Comparison of ENCODE assay signal across 1 cellular context in genomic region chr21:15483138-15483780, GRCh38.
TF ChIP-seq lines count a peak whose summit lies in the region.

No MANE protein-coding gene starts in this region.

TF ChIP-seq in HepG2, 621 proteins besides CTCF, POLR2A, EP300 and RAD21 (continued from another document and continues in another):
- TF ChIP-seq RNF2 (conservative IDR thresholded peaks at IDR 0.05; ENCODE audit: low read depth) (no peak), ZNF124 (CRISPR knock-in tag; IDR thresholded peaks at IDR 0.05) (peak; percentile 24; the same call in 1 of the 2 replicates), HMGA1 (CRISPR knock-in tag; conservative IDR thresholded peaks at IDR 0.05) (no peak), AKAP8 (CRISPR knock-in tag; IDR thresholded peaks at IDR 0.05) (no peak), RFX3 (CRISPR knock-in tag; IDR thresholded peaks at IDR 0.05) (no peak), ZMYM2 (CRISPR knock-in tag; IDR thresholded peaks at IDR 0.05) (no peak), MXD3 (CRISPR knock-in tag; IDR thresholded peaks at IDR 0.05) (0 out of 2 replicates have a peak, but pooled peaks have one; percentile 35), ZNF609 (CRISPR knock-in tag; IDR thresholded peaks at IDR 0.05; ENCODE audit: borderline replicate concordance) (0 out of 2 replicates have a peak, but pooled peaks have one; percentile 37), TARDBP (CRISPR knock-in tag; IDR thresholded peaks at IDR 0.05) (0 out of 2 replicates have a peak, but pooled peaks have one; percentile 45), HMG20A (CRISPR knock-in tag; IDR thresholded peaks at IDR 0.05; ENCODE audit: borderline replicate concordance) (peak; percentile 20; the same call in 1 of the 2 replicates), PITX1 (CRISPR knock-in tag; IDR thresholded peaks at IDR 0.05) (0 out of 2 replicates have a peak, but pooled peaks have one; percentile 29), ZNF709 (CRISPR knock-in tag; IDR thresholded peaks at IDR 0.05) (no peak), KDM5A (IDR thresholded peaks at IDR 0.05; ENCODE audit: borderline replicate concordance, low read length) (no peak), ZNF556 (CRISPR knock-in tag; IDR thresholded peaks at IDR 0.05; ENCODE audit: borderline replicate concordance) (no peak), ZSCAN20 (CRISPR knock-in tag; IDR thresholded peaks at IDR 0.05; ENCODE audit: borderline replicate concordance) (no peak), ZNF230 (CRISPR knock-in tag; IDR thresholded peaks at IDR 0.05) (0 out of 2 replicates have a peak, but pooled peaks have one; percentile 35), HIC2 (CRISPR knock-in tag; IDR thresholded peaks at IDR 0.05; ENCODE audit: low read depth) (no peak), ZNF616 (CRISPR knock-in tag; IDR thresholded peaks at IDR 0.05; ENCODE audit: low read depth) (no peak), ZSCAN5A (CRISPR knock-in tag; IDR thresholded peaks at IDR 0.05; ENCODE audit: borderline replicate concordance) (peak; percentile 88; the same call in 1 of the 2 replicates), FOXA1 (IDR thresholded peaks at IDR 0.05) (no peak), FOXA1 (CRISPR knock-in tag; IDR thresholded peaks at IDR 0.05) (0 out of 2 replicates have a peak, but pooled peaks have one; percentile 6), AHDC1 (CRISPR knock-in tag; IDR thresholded peaks at IDR 0.05; ENCODE audit: borderline replicate concordance) (no peak), TEF (CRISPR knock-in tag; IDR thresholded peaks at IDR 0.05) (no peak), ATF7-NPFF (CRISPR knock-in tag; IDR thresholded peaks at IDR 0.05; ENCODE audit: low read depth) (no peak), HNF1B (CRISPR knock-in tag; IDR thresholded peaks at IDR 0.05) (0 out of 2 replicates have a peak, but pooled peaks have one; percentile 45), MIER3 (CRISPR knock-in tag; IDR thresholded peaks at IDR 0.05; ENCODE audit: borderline replicate concordance) (peak; percentile 62; the same call in 1 of the 2 replicates), ZNF792 (CRISPR knock-in tag; IDR thresholded peaks at IDR 0.05) (peak; percentile 75), JUND (CRISPR knock-in tag; IDR thresholded peaks at IDR 0.05) (no peak), ZNF747 (CRISPR knock-in tag; IDR thresholded peaks at IDR 0.05; ENCODE audit: borderline replicate concordance) (no peak), FOSL2 (CRISPR knock-in tag; IDR thresholded peaks at IDR 0.05) (peak; percentile 59), HNF1A (IDR thresholded peaks at IDR 0.05; ENCODE audit: low read depth) (no peak), HNF1A (CRISPR knock-in tag; IDR thresholded peaks at IDR 0.05; ENCODE audit: borderline replicate concordance) (0 out of 2 replicates have a peak, but pooled peaks have one; percentile 23), ZBTB20 (CRISPR knock-in tag; IDR thresholded peaks at IDR 0.05; ENCODE audit: borderline replicate concordance, low read depth) (peak; percentile 42; the same call in 1 of the 2 replicates), TCF7 (IDR thresholded peaks at IDR 0.05; ENCODE audit: low read depth) (no peak), MXI1 (IDR thresholded peaks at IDR 0.05; ENCODE audit: borderline replicate concordance, low read depth, low read length) (no peak), ZNF740 (CRISPR knock-in tag; IDR thresholded peaks at IDR 0.05) (no peak), THAP11 (CRISPR knock-in tag; IDR thresholded peaks at IDR 0.05) (peak; percentile 51; the same call in 1 of the 2 replicates)
